1 cellular context compared by ENCODE assay signal in the genomic region with DNA sequence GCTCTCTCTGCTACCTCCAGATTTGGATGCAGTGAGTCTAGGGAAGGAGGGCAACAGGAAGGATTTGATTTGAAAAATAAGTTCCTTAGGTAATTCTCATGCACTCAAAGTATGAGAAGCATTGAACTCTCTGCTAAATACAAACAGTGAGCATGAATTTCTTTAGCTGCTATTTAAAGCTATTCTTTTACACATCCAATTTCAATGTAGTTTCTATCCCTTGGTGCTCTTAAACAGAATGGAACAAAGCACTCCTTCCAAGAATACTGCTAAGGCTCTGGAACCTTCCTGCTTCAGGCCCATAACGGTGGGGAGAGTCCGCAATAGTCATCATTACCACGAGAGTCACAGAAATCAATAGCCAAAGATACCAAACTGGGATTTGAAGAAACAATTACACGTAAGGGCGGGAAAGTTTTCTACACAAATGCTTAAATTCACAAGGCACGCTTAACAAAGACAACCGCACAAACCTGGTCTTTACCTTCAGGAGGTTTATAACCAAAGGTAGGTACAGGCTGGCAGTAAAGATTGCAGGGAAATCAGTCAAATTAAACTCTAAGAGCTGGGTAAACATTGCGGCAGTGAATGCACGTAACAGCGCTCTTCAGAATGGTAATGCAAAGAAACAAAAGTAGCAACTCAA.
TF ChIP-seq lines count a peak whose summit lies in the region.

No MANE protein-coding gene starts in this region.

TF ChIP-seq in K562, 482 proteins besides CTCF, POLR2A, EP300 and RAD21 (continued from another document):
- TF ChIP-seq, protein P1, sequence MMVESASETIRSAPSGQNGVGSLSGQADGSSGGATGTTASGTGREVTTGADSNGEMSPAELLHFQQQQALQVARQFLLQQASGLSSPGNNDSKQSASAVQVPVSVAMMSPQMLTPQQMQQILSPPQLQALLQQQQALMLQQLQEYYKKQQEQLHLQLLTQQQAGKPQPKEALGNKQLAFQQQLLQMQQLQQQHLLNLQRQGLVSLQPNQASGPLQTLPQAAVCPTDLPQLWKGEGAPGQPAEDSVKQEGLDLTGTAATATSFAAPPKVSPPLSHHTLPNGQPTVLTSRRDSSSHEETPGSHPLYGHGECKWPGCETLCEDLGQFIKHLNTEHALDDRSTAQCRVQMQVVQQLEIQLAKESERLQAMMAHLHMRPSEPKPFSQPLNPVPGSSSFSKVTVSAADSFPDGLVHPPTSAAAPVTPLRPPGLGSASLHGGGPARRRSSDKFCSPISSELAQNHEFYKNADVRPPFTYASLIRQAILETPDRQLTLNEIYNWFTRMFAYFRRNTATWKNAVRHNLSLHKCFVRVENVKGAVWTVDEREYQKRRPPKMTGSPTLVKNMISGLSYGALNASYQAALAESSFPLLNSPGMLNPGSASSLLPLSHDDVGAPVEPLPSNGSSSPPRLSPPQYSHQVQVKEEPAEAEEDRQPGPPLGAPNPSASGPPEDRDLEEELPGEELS (CRISPR knock-in tag; IDR thresholded peaks at IDR 0.05; ENCODE audit: borderline replicate concordance): no peak
- TF ChIP-seq KLF10 (CRISPR knock-in tag; IDR thresholded peaks at IDR 0.05): no peak
- TF ChIP-seq, protein P2, sequence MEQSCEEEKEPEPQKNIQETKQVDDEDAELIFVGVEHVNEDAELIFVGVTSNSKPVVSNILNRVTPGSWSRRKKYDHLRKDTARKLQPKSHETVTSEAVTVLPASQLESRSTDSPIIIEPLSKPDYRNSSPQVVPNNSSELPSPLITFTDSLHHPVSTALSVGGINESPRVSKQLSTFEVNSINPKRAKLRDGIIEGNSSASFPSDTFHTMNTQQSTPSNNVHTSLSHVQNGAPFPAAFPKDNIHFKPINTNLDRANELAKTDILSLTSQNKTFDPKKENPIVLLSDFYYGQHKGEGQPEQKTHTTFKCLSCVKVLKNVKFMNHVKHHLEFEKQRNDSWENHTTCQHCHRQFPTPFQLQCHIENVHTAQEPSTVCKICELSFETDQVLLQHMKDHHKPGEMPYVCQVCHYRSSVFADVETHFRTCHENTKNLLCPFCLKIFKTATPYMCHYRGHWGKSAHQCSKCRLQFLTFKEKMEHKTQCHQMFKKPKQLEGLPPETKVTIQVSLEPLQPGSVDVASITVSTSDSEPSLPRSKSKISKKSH (CRISPR knock-in tag; IDR thresholded peaks at IDR 0.05): no peak
- TF ChIP-seq CREBBP (IDR thresholded peaks at IDR 0.05; ENCODE audit: low read depth, low read length): no peak
- TF ChIP-seq SETDB1 (IDR thresholded peaks at IDR 0.05; ENCODE audit: low read length): no peak
- no peak for TF ChIP-seq KLF16 (IDR thresholded peaks at IDR 0.05)
- TF ChIP-seq, protein P3, sequence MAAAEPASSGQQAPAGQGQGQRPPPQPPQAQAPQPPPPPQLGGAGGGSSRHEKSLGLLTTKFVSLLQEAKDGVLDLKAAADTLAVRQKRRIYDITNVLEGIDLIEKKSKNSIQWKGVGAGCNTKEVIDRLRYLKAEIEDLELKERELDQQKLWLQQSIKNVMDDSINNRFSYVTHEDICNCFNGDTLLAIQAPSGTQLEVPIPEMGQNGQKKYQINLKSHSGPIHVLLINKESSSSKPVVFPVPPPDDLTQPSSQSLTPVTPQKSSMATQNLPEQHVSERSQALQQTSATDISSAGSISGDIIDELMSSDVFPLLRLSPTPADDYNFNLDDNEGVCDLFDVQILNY (CRISPR knock-in tag; IDR thresholded peaks at IDR 0.05): no peak
- TF ChIP-seq, protein P4, sequence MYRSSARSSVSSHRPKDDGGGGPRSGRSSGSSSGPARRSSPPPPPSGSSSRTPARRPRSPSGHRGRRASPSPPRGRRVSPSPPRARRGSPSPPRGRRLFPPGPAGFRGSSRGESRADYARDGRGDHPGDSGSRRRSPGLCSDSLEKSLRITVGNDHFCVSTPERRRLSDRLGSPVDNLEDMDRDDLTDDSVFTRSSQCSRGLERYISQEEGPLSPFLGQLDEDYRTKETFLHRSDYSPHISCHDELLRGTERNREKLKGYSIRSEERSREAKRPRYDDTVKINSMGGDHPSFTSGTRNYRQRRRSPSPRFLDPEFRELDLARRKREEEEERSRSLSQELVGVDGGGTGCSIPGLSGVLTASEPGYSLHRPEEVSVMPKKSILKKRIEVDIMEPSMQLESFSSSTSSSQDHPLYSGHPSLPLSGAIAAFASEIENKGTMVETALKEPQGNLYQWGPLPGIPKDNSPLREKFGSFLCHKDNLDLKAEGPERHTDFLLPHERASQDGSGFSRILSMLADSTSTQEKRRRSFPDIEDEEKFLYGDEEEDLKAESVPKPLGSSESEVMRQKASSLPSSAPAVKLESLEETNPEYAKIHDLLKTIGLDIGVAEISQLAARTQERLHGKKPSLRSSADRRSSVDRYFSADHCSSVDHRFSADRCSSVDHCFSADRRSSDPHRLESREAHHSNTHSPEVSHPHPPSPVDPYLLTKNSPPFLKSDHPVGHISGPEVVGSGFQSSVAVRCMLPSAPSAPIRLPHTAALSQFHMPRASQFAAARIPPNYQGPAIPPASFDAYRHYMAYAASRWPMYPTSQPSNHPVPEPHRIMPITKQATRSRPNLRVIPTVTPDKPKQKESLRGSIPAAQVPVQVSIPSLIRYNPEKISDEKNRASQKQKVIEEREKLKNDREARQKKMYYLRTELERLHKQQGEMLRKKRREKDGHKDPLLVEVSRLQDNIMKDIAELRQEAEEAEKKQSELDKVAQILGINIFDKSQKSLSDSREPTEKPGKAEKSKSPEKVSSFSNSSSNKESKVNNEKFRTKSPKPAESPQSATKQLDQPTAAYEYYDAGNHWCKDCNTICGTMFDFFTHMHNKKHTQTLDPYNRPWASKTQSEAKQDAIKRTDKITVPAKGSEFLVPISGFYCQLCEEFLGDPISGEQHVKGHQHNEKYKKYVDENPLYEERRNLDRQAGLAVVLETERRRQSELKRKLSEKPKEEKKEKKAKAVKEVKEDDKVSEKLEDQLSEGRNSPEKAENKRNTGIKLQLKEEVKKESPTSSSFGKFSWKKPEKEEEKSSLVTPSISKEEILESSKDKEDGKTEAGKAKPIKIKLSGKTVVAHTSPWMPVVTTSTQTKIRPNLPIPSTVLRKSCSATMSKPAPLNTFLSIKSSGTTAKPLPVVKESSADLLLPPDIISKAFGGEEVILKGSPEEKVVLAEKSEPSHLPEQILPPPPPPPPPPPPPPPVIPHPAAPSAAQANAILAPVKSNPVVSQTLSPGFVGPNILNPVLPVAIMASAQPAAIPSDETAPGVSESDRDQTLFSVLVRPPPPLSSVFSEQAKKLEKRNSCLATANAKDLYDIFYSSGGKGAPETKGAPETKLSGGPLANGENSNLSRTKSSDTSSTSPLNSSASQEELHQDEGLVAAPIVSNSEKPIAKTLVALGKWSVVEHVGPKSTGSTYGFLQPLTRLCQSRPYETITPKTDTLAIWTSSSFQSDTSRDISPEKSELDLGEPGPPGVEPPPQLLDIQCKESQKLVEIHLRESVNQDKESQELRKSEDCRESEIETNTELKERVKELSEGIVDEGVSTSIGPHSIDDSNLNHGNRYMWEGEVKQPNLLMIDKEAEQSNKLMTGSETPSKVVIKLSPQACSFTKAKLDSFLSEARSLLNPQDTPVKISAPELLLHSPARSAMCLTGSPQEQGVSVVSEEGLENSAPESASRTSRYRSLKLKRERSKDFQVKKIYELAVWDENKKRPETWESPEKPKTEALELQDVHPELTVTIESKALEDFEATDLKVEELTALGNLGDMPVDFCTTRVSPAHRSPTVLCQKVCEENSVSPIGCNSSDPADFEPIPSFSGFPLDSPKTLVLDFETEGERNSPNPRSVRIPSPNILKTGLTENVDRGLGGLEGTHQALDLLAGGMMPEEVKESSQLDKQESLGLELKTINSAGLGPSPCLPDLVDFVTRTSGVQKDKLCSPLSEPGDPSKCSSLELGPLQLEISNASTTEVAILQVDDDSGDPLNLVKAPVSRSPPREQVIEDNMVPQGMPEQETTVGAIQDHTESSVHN (IDR thresholded peaks at IDR 0.05; ENCODE audit: borderline replicate concordance in 1 of 2, low read depth in 1 of 2): no peak
- no peak for TF ChIP-seq ZNF3 (CRISPR knock-in tag; IDR thresholded peaks at IDR 0.05)
- no peak for TF ChIP-seq RBM15 (IDR thresholded peaks at IDR 0.05; ENCODE audit: insufficient read depth, low read length)
- TF ChIP-seq TRIM28 (IDR thresholded peaks at IDR 0.05): no peak
- TF ChIP-seq CBFB (CRISPR knock-in tag; IDR thresholded peaks at IDR 0.05): no peak
TF ChIP-seq in K562: peak in this region for 0.
